2 cellular contexts compared by ENCODE assay signal in genomic region chr6:32622545-32623401, GRCh38.
TF ChIP-seq lines count a peak whose summit lies in the region.

No MANE protein-coding gene starts in this region.

TF ChIP-seq in SK-N-SH treated with all-trans-retinoic acid at 6 μM for 48 hours, 23 proteins besides CTCF, POLR2A, EP300 and RAD21:
- TF ChIP-seq CSRNP3 (CRISPR knock-in tag; IDR thresholded peaks at IDR 0.05) (no peak), CSDC2 (CRISPR knock-in tag; IDR thresholded peaks at IDR 0.05) (no peak), CREB5 (CRISPR knock-in tag; IDR thresholded peaks at IDR 0.05; ENCODE audit: low read depth) (no peak), ZFP3 (CRISPR knock-in tag; IDR thresholded peaks at IDR 0.05) (no peak), SNAI2 (CRISPR knock-in tag; IDR thresholded peaks at IDR 0.05) (no peak), ZNF8 (CRISPR knock-in tag; IDR thresholded peaks at IDR 0.05) (no peak), PATZ1 (CRISPR knock-in tag; IDR thresholded peaks at IDR 0.05; ENCODE audit: borderline replicate concordance) (no peak), POU6F1 (CRISPR knock-in tag; IDR thresholded peaks at IDR 0.05; ENCODE audit: borderline replicate concordance, low read depth) (no peak), TSHZ2 (CRISPR knock-in tag; IDR thresholded peaks at IDR 0.05) (no peak), TOX (CRISPR knock-in tag; IDR thresholded peaks at IDR 0.05; ENCODE audit: borderline replicate concordance) (no peak), ISL1 (CRISPR knock-in tag; IDR thresholded peaks at IDR 0.05) (no peak), ESRRG (CRISPR knock-in tag; IDR thresholded peaks at IDR 0.05) (no peak), BACH2 (CRISPR knock-in tag; IDR thresholded peaks at IDR 0.05; ENCODE audit: borderline replicate concordance) (no peak), TCF4 (CRISPR knock-in tag; IDR thresholded peaks at IDR 0.05; ENCODE audit: borderline replicate concordance) (no peak), RARB (CRISPR knock-in tag; IDR thresholded peaks at IDR 0.05) (no peak)

TF ChIP-seq in K562, 482 proteins besides CTCF, POLR2A, EP300 and RAD21:
- TF ChIP-seq ZNF12 (CRISPR knock-in tag; IDR thresholded peaks at IDR 0.05), result no peak
- no peak for TF ChIP-seq POLR2B (IDR thresholded peaks at IDR 0.05; ENCODE audit: low read depth, partially characterized antibody)
